ENCODE assay signal across 15 cellular contexts in genomic region chr7:27936244-27937102, GRCh38.
DNase-seq lines count a peak whose midpoint lies in the region; ATAC-seq and TF ChIP-seq lines count a peak whose summit lies in the region.
"Had no signal": no experiment of that assay in that cellular context is flagged by ENCODE, and none has a peak within 500 bp of the region (broad histone marks: within the 10 kb centered on the region; RNA-seq: fewer than 3 reads in every experiment).

No MANE protein-coding gene starts in this region.

- no peak for TF ChIP-seq CTCF in PC-3 (conservative IDR thresholded peaks at IDR 0.05; ENCODE audit: low read depth, low read length)
- no peak for TF ChIP-seq CTCF in hepatocyte (IDR thresholded peaks at IDR 0.05; ENCODE audit: poor library complexity)

- H3K4me3 ChIP-seq in PC-3 (ENCODE audit: low read length): no peak overlapping the region
- H3K4me3 ChIP-seq in hepatocyte: no peak overlapping the region
- no peak overlapping the region for H3K4me3 ChIP-seq in rectal smooth muscle tissue (ENCODE audit: low read length)
- H3K4me3 ChIP-seq: BLaER1, SJSA1 had no signal

- H3K9me2 ChIP-seq in PC-3 (replicated peaks; ENCODE audit: low read length) (no peaks in the 10 kb centered on the region), hepatocyte (replicated peaks; ENCODE audit: insufficient read depth) (no peaks in the 10 kb centered on the region)

- H3F3A ChIP-seq in PC-3 (ENCODE audit: low read length, unreplicated experiment): no peaks in the 10 kb centered on the region

- no TSS peak for BruUV-seq in PC-3 (replicated peaks; lab: Mats Ljungman, UMichigan)

- H3K9ac ChIP-seq in PC-3 (ENCODE audit: low read length) (no peak overlapping the region), rectal smooth muscle tissue (ENCODE audit: low read length) (no peak overlapping the region)
- H3K9ac ChIP-seq: BLaER1 had no signal

- 20% methylated on average over 4 of the region's 4 CpGs for WGBS in hepatocyte (ENCODE audit: low lambda C conversion rate, missing lambda C conversion rate)

- H3K9me3 ChIP-seq in PC-3 (ENCODE audit: low read length) (no peaks in the 10 kb centered on the region), hepatocyte (ENCODE audit: low read depth) (no peaks in the 10 kb centered on the region)
- H3K9me3 ChIP-seq: BLaER1, SJSA1 had no signal

- no peaks in the 10 kb centered on the region for H3K27me3 ChIP-seq in PC-3 (ENCODE audit: low read length)
- no peaks in the 10 kb centered on the region for H3K27me3 ChIP-seq in hepatocyte
- no peaks in the 10 kb centered on the region for H3K27me3 ChIP-seq in rectal smooth muscle tissue (ENCODE audit: control insufficient read depth, insufficient read depth, low read length)
- H3K27me3 ChIP-seq: BLaER1, SJSA1 had no signal

- ATAC-seq in PC-3 (peak; percentile 76), GM21381 (IDR thresholded peaks at IDR 0.05; ENCODE audit: unreplicated experiment) (no peak)

- H3K36me3 ChIP-seq in PC-3 (ENCODE audit: low read depth, low read length) (no peaks in the 10 kb centered on the region), hepatocyte (replicated peaks; ENCODE audit: insufficient read depth, low read depth) (no peaks in the 10 kb centered on the region), rectal smooth muscle tissue (ENCODE audit: control insufficient read depth, insufficient read depth, low read length) (no peaks in the 10 kb centered on the region)
- H3K36me3 ChIP-seq: BLaER1, SJSA1 had no signal

- DNase-seq in DMS153 (lab: John Stamatoyannopoulos, UW): peak; percentile 66
- DNase-seq in PC-3: no peak
- no peak for DNase-seq in hepatocyte (ENCODE audit: low spot score)
- no peak for DNase-seq in DMS53 (lab: John Stamatoyannopoulos, UW)
- DNase-seq in stimulated activated naive CD4-positive, alpha-beta T cell (lab: John Stamatoyannopoulos, UW): no peak
- DNase-seq: KBM-7, NCI-H1048, NCI-H1694, NCI-H2107, NCI-H226, NCI-H526 treated with DMSO at 0.1 percent for 48 hours had no signal

- H3K79me2 ChIP-seq in PC-3 (ENCODE audit: low read length) (no peaks in the 10 kb centered on the region), hepatocyte (no peaks in the 10 kb centered on the region)

- H3K27ac ChIP-seq in PC-3 (ENCODE audit: low read length) (no peak overlapping the region), hepatocyte (peak overlapping the region; percentile 16), rectal smooth muscle tissue (ENCODE audit: low read depth, low read length) (peak overlapping the region; percentile 6)
- H3K27ac ChIP-seq: BLaER1, SJSA1 had no signal

- POLR2A ChIA-PET in PC-3 (lab: Charles Lee; ENCODE audit: unreplicated experiment): no interaction called here

- no peak overlapping the region for H2AFZ ChIP-seq in PC-3 (ENCODE audit: low read length)
- H2AFZ ChIP-seq in hepatocyte: no peak overlapping the region

- intact Hi-C loops in PC-3 (cut with micrococcal nuclease): no loop called here

- H4K20me1 ChIP-seq in PC-3 (ENCODE audit: low read length): no peaks in the 10 kb centered on the region
- H4K20me1 ChIP-seq in hepatocyte (ENCODE audit: insufficient read depth, poor library complexity, severe bottlenecking): no peaks in the 10 kb centered on the region
- H4K20me1 ChIP-seq: BLaER1 had no signal

- no peak overlapping the region for H3K4me2 ChIP-seq in PC-3 (ENCODE audit: low read length)
- H3K4me2 ChIP-seq in hepatocyte: peak overlapping the region; percentile 0
- H3K4me2 ChIP-seq: BLaER1 had no signal

- CTCF ChIA-PET in PC-3 (lab: Charles Lee): interaction anchor here (1.3 kb wide), 1 partner anchor 157 kb away, joined by 3 read pairs; no protein-coding TSS in a partner anchor

- peaks cover 4% of the 10 kb centered on the region; the same call in 1 of the 2 replicates for H3K4me1 ChIP-seq in PC-3 (ENCODE audit: insufficient read depth, low read length)
- H3K4me1 ChIP-seq in hepatocyte (ENCODE audit: insufficient read depth): no peaks in the 10 kb centered on the region
- H3K4me1 ChIP-seq in rectal smooth muscle tissue (ENCODE audit: control insufficient read depth, insufficient read depth, low read length): peaks cover 9% of the 10 kb centered on the region
- H3K4me1 ChIP-seq: BLaER1 had no signal
